18 cellular contexts compared by ENCODE assay signal in the genomic region with DNA sequence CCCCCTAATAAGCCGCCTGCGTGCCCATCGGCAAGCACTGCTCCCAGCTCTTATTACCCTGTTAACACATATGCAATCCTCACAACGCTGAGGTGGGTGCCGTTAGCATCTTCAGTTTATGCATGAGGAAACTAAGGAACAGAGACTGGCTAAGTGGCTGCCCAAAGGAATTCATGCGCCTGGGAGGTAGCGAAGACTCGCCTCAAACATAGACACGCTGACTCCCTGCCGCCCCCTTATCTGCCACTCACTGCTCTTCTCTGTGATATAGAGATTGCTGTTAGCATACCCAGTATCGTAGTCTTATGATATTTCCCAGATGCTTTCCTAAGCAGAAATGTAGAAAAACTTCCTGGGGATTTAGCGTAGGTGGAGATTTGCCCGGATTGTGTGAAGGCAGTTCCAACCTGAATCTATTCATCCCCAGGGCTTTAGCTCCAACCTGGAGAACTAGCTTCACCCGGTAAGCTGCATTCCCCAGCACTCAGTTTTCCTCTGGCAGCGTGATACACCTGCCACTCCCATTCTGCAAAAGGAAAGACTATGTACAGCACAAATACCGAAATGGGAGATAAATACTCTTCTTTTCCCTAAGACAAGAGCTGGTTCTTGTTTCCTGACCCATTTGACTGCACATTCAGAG. TPM values are rescaled to one million over a fixed set of nuclear protein-coding genes. Genes with fewer than 3 reads are reported as not detected.
DNase-seq lines count a peak whose midpoint lies in the region; ATAC-seq, FAIRE-seq and TF ChIP-seq lines count a peak whose summit lies in the region.
"Had no signal": no experiment of that assay in that cellular context is flagged by ENCODE, and none has a peak within 500 bp of the region (broad histone marks: within the 10 kb centered on the region; RNA-seq: fewer than 3 reads in every experiment).

No MANE protein-coding gene starts in this region.

- intact Hi-C loops in mammary epithelial cell (cut with micrococcal nuclease) (no loop called here), breast epithelium (cut with DNase I; ENCODE audit: low total_unique reads) (no loop called here), HepG2 (cut with micrococcal nuclease; ENCODE audit: unreplicated experiment) (no loop called here)

- H2AK5ac ChIP-seq in trophoblast cell (ENCODE audit: low read length), result no peak overlapping the region

- CTCF ChIA-PET in mammary epithelial cell (lab: Charles Lee; ENCODE audit: low non-redundant PET), result no interaction called here
- CTCF ChIA-PET in HepG2 (lab: Yijun Ruan, JAX; ENCODE audit: low intra/inter-chr PET ratio, low total read pairs), result no interaction called here

- POLR2A ChIA-PET in HepG2 (lab: Yijun Ruan, JAX), result no interaction called here

- H4K20me1 ChIP-seq in mammary epithelial cell (ENCODE audit: insufficient read depth, low read length) (no peaks in the 10 kb centered on the region), HepG2 (ENCODE audit: insufficient read depth, low read length) (no peaks in the 10 kb centered on the region)

- no peak for TF ChIP-seq POLR2A in breast epithelium (IDR thresholded peaks at IDR 0.05)
- TF ChIP-seq POLR2A in HepG2 (IDR thresholded peaks at IDR 0.05; ENCODE audit: insufficient read depth in 1 of 2, low read depth in 2 of 2, low read length in 2 of 2), result no peak

- no peak overlapping the region for H2BK12ac ChIP-seq in trophoblast cell (ENCODE audit: low read length)

- no peak overlapping the region for H3K4me2 ChIP-seq in mammary epithelial cell (ENCODE audit: insufficient read depth, low read depth, low read length)
- H3K4me2 ChIP-seq in trophoblast cell (ENCODE audit: low read length), result peak overlapping the region; percentile 18
- H3K4me2 ChIP-seq in HepG2 (ENCODE audit: low read depth, low read length), result no peak overlapping the region
- H3K4me2 ChIP-seq: PC-9 had no signal

- no peaks in the 10 kb centered on the region for H3K79me2 ChIP-seq in mammary epithelial cell (ENCODE audit: insufficient read depth, low read length)
- no peaks in the 10 kb centered on the region for H3K79me2 ChIP-seq in trophoblast cell (ENCODE audit: control insufficient read depth, insufficient read depth, low read length, poor library complexity)
- no peaks in the 10 kb centered on the region for H3K79me2 ChIP-seq in HepG2 (ENCODE audit: insufficient read depth, low read length)

- H4K12ac ChIP-seq in trophoblast cell (ENCODE audit: low read depth, low read length), result no peak overlapping the region

- H3K23ac ChIP-seq in trophoblast cell (ENCODE audit: low read length), result no peak overlapping the region

- peak overlapping the region; percentile 23 for H2AFZ ChIP-seq in mammary epithelial cell (ENCODE audit: low read depth, low read length)
- H2AFZ ChIP-seq in trophoblast cell (ENCODE audit: insufficient read depth, low read length, poor library complexity), result no peak overlapping the region
- no peak overlapping the region for H2AFZ ChIP-seq in HepG2 (ENCODE audit: low read length)
- H2AFZ ChIP-seq: GM23248, PC-9 had no signal

- no peak for TF ChIP-seq CTCF in mammary epithelial cell (conservative IDR thresholded peaks at IDR 0.05 in 1 of 2, IDR thresholded peaks at IDR 0.05 in 1 of 2; ENCODE audit: extremely low read depth in 1 of 2, insufficient read depth in 1 of 2, low read depth in 1 of 2, low read length in 2 of 2)
- no peak for TF ChIP-seq CTCF in breast epithelium (IDR thresholded peaks at IDR 0.05)
- no peak for TF ChIP-seq CTCF in HepG2 (CRISPR knock-in tag; IDR thresholded peaks at IDR 0.05)

- H3K36me3 ChIP-seq in mammary epithelial cell (ENCODE audit: insufficient read depth, low read length) (no peaks in the 10 kb centered on the region), breast epithelium (no peaks in the 10 kb centered on the region), esophagus (ENCODE audit: control insufficient read depth in 2 of 2, insufficient read depth in 2 of 2, low read length in 1 of 2) (no peaks in the 10 kb centered on the region), trophoblast cell (ENCODE audit: control insufficient read depth in 1 of 2, insufficient read depth in 2 of 2, low read length in 2 of 2) (no peaks in the 10 kb centered on the region), HepG2 (replicated peaks in 1 of 2; ENCODE audit: control insufficient read depth in 1 of 2, insufficient read depth in 2 of 2, low read length in 2 of 2) (no peaks in the 10 kb centered on the region)

- dilution Hi-C loops in mammary epithelial cell (cut with HindIII; ENCODE audit: low sequenced_read_pairs), result no loop called here

- WGBS in mammary epithelial cell (ENCODE audit: low coverage, missing lambda C conversion rate), result 35% methylated on average over 16 of the region's 16 CpGs
- 76 to 77% methylated on average over 16 of the region's 16 CpGs for WGBS in esophagus, 2 donors
- WGBS in trophoblast cell (ENCODE audit: extremely low coverage, insufficient coverage, insufficient read length), result no CpG with 5 or more reads among the region's 16 CpGs
- 61% methylated on average over 16 of the region's 16 CpGs for WGBS in HepG2 (ENCODE audit: low lambda C conversion rate)

- BruUV-seq in mammary epithelial cell (replicated peaks; lab: Mats Ljungman, UMichigan), result no TSS peak
- BruUV-seq in HepG2 (replicated peaks; lab: Mats Ljungman, UMichigan), result no TSS peak

- H3K9me3 ChIP-seq in mammary epithelial cell (replicated peaks; ENCODE audit: insufficient read depth, low read length) (no peaks in the 10 kb centered on the region), breast epithelium (no peaks in the 10 kb centered on the region), esophagus (ENCODE audit: control insufficient read depth in 2 of 2, insufficient read depth in 1 of 2, low read depth in 1 of 2, low read length in 1 of 2) (no peaks in the 10 kb centered on the region), trophoblast cell (ENCODE audit: insufficient read depth, low read depth, low read length) (no peaks in the 10 kb centered on the region), HepG2 (ENCODE audit: low read length) (no peaks in the 10 kb centered on the region)

- no peak overlapping the region for H3K4ac ChIP-seq in trophoblast cell (ENCODE audit: low read depth, low read length)

- TF ChIP-seq RAD21 in HepG2 (CRISPR knock-in tag; IDR thresholded peaks at IDR 0.05), result no peak

- H3K4me1 ChIP-seq in mammary epithelial cell (ENCODE audit: insufficient read depth, low read length), result no peaks in the 10 kb centered on the region
- H3K4me1 ChIP-seq in breast epithelium, result no peaks in the 10 kb centered on the region
- peaks cover 0 to 7% of the 10 kb centered on the region in 2 donors for H3K4me1 ChIP-seq in esophagus (ENCODE audit: control insufficient read depth in 2 of 2, insufficient read depth in 2 of 2, low read length in 1 of 2)
- H3K4me1 ChIP-seq in trophoblast cell (ENCODE audit: control insufficient read depth in 1 of 2, insufficient read depth in 2 of 2, low read length in 2 of 2), result peaks cover 2 to 9% of the 10 kb centered on the region in 2 experiments
- no peaks in the 10 kb centered on the region for H3K4me1 ChIP-seq in HepG2 (ENCODE audit: insufficient read depth, low read length)

- H2BK5ac ChIP-seq in trophoblast cell (ENCODE audit: low read depth, low read length, poor library complexity), result no peak overlapping the region

- peaks cover 2% of the 10 kb centered on the region for H3K79me1 ChIP-seq in trophoblast cell (ENCODE audit: low read length)

- TF ChIP-seq EP300 in HepG2 (IDR thresholded peaks at IDR 0.05; ENCODE audit: low read depth in 2 of 2, low read length in 2 of 2) (no peak), HepG2 (CRISPR knock-in tag; IDR thresholded peaks at IDR 0.05; ENCODE audit: borderline replicate concordance) (no peak)

- no peak overlapping the region for H2BK120ac ChIP-seq in trophoblast cell (ENCODE audit: insufficient read depth, low read length, poor library complexity)

- H3K27me3 ChIP-seq in mammary epithelial cell (ENCODE audit: insufficient read depth, low read length) (no peaks in the 10 kb centered on the region), breast epithelium (no peaks in the 10 kb centered on the region), esophagus (ENCODE audit: control insufficient read depth in 1 of 2, insufficient read depth in 2 of 2, low read length in 2 of 2) (no peaks in the 10 kb centered on the region), trophoblast cell (ENCODE audit: insufficient read depth, low read length) (no peaks in the 10 kb centered on the region), HepG2 (ENCODE audit: control insufficient read depth in 1 of 2, insufficient read depth in 2 of 2, low read length in 2 of 2) (peaks cover 1 to 3% of the 10 kb centered on the region in 2 experiments; a peak in 2 of 5 replicates)

- H4K91ac ChIP-seq in trophoblast cell (ENCODE audit: low read depth, low read length), result no peak overlapping the region

- no peak for FAIRE-seq in HepG2 (lab: Jason Lieb, UNC)
- FAIRE-seq: GM19239 had no signal

- ATAC-seq in HepG2, result no peak

- no peak overlapping the region for H3K14ac ChIP-seq in trophoblast cell (ENCODE audit: low read length)

- H4K8ac ChIP-seq in trophoblast cell (ENCODE audit: low read depth, low read length), result no peak overlapping the region

- DNase-seq in mammary epithelial cell (no peak), breast epithelium (ENCODE audit: low spot score in 2 of 2) (no peak), trophoblast cell (peak; percentile 76 to 89), putamen (ENCODE audit: low spot score) (no peak), HPDE6-E6E7 (ENCODE audit: extremely low spot score) (no peak), NCI-H524 treated with DMSO at 0.1 percent for 48 hours (lab: John Stamatoyannopoulos, UW) (no peak), HepG2 (ENCODE audit: low spot score) (no peak)
- DNase-seq: 8988T, DMS 273 treated with DMSO at 0.1 percent for 48 hours, GF-D8, GM23248, NCI-H1417 treated with DMSO at 0.1 percent for 48 hours, NCI-H1930, NCI-H226, NCI-H524, PC-9 had no signal

- H3K9ac ChIP-seq in mammary epithelial cell (ENCODE audit: insufficient read depth, low read length), result no peak overlapping the region
- H3K9ac ChIP-seq in trophoblast cell (ENCODE audit: low read length), result no peak overlapping the region
- no peak overlapping the region for H3K9ac ChIP-seq in HepG2 (ENCODE audit: insufficient read depth, low read depth, low read length)
- H3K9ac ChIP-seq: GM23248 had no signal

- H3K27ac ChIP-seq in mammary epithelial cell (ENCODE audit: insufficient read depth, low read depth, low read length) (no peak overlapping the region), breast epithelium (no peak overlapping the region), esophagus (ENCODE audit: low read depth in 2 of 2, low read length in 1 of 2) (peak overlapping the region; percentile 75 to 76), trophoblast cell (ENCODE audit: low read depth, low read length) (no peak overlapping the region), HepG2 (ENCODE audit: extremely low read length, insufficient read depth, low read length) (no peak overlapping the region)
- H3K27ac ChIP-seq: GM23248, PC-9 had no signal

- H3K4me3 ChIP-seq in mammary epithelial cell (replicated peaks in 1 of 3; ENCODE audit: insufficient read depth in 1 of 3, low read depth in 2 of 3, low read length in 3 of 3), result no peak overlapping the region
- H3K4me3 ChIP-seq in breast epithelium, result no peak overlapping the region
- H3K4me3 ChIP-seq in esophagus (ENCODE audit: low read depth in 1 of 2, low read length in 2 of 2), result no peak overlapping the region
- H3K4me3 ChIP-seq in trophoblast cell (ENCODE audit: low read depth, low read length), result no peak overlapping the region
- no peak overlapping the region for H3K4me3 ChIP-seq in HepG2 (replicated peaks in 1 of 3; ENCODE audit: insufficient read depth in 1 of 3, low read depth in 2 of 3, low read length in 3 of 3)
- H3K4me3 ChIP-seq: GM23248, PC-9 had no signal

- no peak overlapping the region for H3K18ac ChIP-seq in trophoblast cell (ENCODE audit: low read length)

- in situ Hi-C loops in mammary epithelial cell (cut with MboI; ENCODE audit: low sequenced_read_pairs in 2 of 2), result no loop called here
- in situ Hi-C loops in HepG2 (cut with HindIII; ENCODE audit: extremely low pct_ligation_motif_present, low pct_unique_long_range_greater_than_20kb), result no loop called here

RNA-seq across cellular contexts. Expression of gene CD47, which starts 23.7 kb away (rescaled TPM):
- total RNA-seq in mammary epithelial cell (10 to 100 TPM; 65.0 to 68.5 TPM), breast epithelium (100 to 1,000 TPM in 1 of 3 donors, 10 to 100 TPM in 2; 52.8 to 126 (median 85.5) TPM), HepG2 (2016; rRNA removed; fragmentation: Illumina TruSeq; extraction: Trizol) (3.1 and 6.5 TPM in 2 replicates)
- polyA plus RNA-seq in mammary epithelial cell (34.4 TPM), esophagus (10 to 100 TPM; 73.6 to 73.7 TPM), HepG2 (2011; rRNA removed) (2.5 and 3.3 TPM in 2 replicates)
- 34.3 TPM for polyA minus RNA-seq in mammary epithelial cell
- 70.6 and 73.9 TPM in 2 replicates for polyA plus RNA-seq in trophoblast cell (2013)
- total RNA-seq in HepG2 (2016; cell fraction: cytosol; rRNA removed; fragmentation: Illumina TruSeq; extraction: Trizol; ENCODE audit: low read depth), result 1.3 and 2.9 TPM in 2 replicates
- 2.7 and 7.3 TPM in 2 replicates for total RNA-seq in HepG2 (2016; cell fraction: insoluble cytoplasmic fraction; rRNA removed; fragmentation: Illumina TruSeq; extraction: Trizol)
- 4.1 and 4.8 TPM in 2 replicates for total RNA-seq in HepG2 (2016; cell fraction: membrane; rRNA removed; fragmentation: Illumina TruSeq; extraction: Trizol)
- total RNA-seq in HepG2 (2016; cell fraction: nucleus; rRNA removed; fragmentation: Illumina TruSeq; extraction: Trizol), result 6.2 and 7.8 TPM in 2 replicates
- 1.7 and 2.7 TPM in 2 replicates for polyA plus RNA-seq in HepG2 (2011; cell fraction: cytosol; rRNA removed)
- 1.1 and 1.3 TPM in 2 replicates for polyA plus RNA-seq in HepG2 (2011; cell fraction: nucleus; rRNA removed)
- polyA plus RNA-seq in HepG2 (2012), result 1.1 and 1.8 TPM in 2 replicates
- polyA plus RNA-seq in HepG2 (2016; cell fraction: cytosol; fragmentation: Illumina TruSeq; extraction: Trizol; ENCODE audit: low read depth), result 2.0 and 2.2 TPM in 2 replicates
- 2.8 and 3.0 TPM in 2 replicates for polyA plus RNA-seq in HepG2 (2016; cell fraction: insoluble cytoplasmic fraction; fragmentation: Illumina TruSeq; extraction: Trizol; ENCODE audit: low read depth)
- polyA plus RNA-seq in HepG2 (2016; cell fraction: membrane; fragmentation: Illumina TruSeq; extraction: Trizol; ENCODE audit: low read depth), result 2.2 and 2.8 TPM in 2 replicates
- 5.7 and 10.7 TPM in 2 replicates for polyA plus RNA-seq in HepG2 (2016; cell fraction: nucleus; fragmentation: Illumina TruSeq; extraction: Trizol; ENCODE audit: insufficient read depth, low read depth)
- polyA minus RNA-seq in HepG2 (2011; rRNA and poly(A)+ RNA removed; ENCODE audit: low replicate concordance), result 1.3 and 18.8 TPM in 2 replicates
- 1.5 and 1.6 TPM in 2 replicates for polyA minus RNA-seq in HepG2 (2011; cell fraction: cytosol; rRNA and poly(A)+ RNA removed)
- polyA minus RNA-seq in HepG2 (2011; cell fraction: nucleus; rRNA and poly(A)+ RNA removed), result 3.6 and 10.0 TPM in 2 replicates

Comparison
In these comparisons a context has a peak if more than half of its experiments do, and no peak if none do; other contexts are left out.
1. DNase-seq: peak in trophoblast cell (2 of 2); none in mammary epithelial cell (single experiment), breast epithelium (0 of 2), putamen (single experiment), HPDE6-E6E7 (single experiment), NCI-H524 treated with DMSO at 0.1 percent for 48 hours (single experiment) and HepG2 (single experiment).
2. H3K27ac ChIP-seq: peak in esophagus (2 of 2); none in mammary epithelial cell (single experiment), breast epithelium (0 of 2), trophoblast cell (single experiment) and HepG2 (single experiment).